ENCODE assay signal across 9 cellular contexts in genomic region chr17:48011405-48012150, GRCh38. TPM values are rescaled to one million over a fixed set of nuclear protein-coding genes. Genes with fewer than 3 reads are reported as not detected.
DNase-seq lines count a peak whose midpoint lies in the region; ATAC-seq, FAIRE-seq and TF ChIP-seq lines count a peak whose summit lies in the region.
"Had no signal": no experiment of that assay in that cellular context is flagged by ENCODE, and none has a peak within 500 bp of the region (broad histone marks: within the 10 kb centered on the region; RNA-seq: fewer than 3 reads in every experiment).

No MANE protein-coding gene starts in this region.

- no peak for ATAC-seq in HG03378 (IDR thresholded peaks at IDR 0.05; ENCODE audit: unreplicated experiment)

- intact Hi-C loops in ascending aorta (cut with DNase I) = no loop called here

- H3K27me3 ChIP-seq in ascending aorta (no peaks in the 10 kb centered on the region), keratinocyte (ENCODE audit: control insufficient read depth, extremely low read depth, insufficient read depth, low read length) (peaks cover 8% of the 10 kb centered on the region)

- H3K9me1 ChIP-seq in keratinocyte (ENCODE audit: control insufficient read depth, extremely low read depth, insufficient read depth, low read length) = no peaks in the 10 kb centered on the region

- TF ChIP-seq CTCF in ascending aorta (IDR thresholded peaks at IDR 0.05) (peak in 2 of 3 experiments; percentile 3 to 42), keratinocyte (optimal IDR thresholded peaks at IDR 0.05 in 1 of 3, IDR thresholded peaks at IDR 0.05 in 1 of 3, conservative IDR thresholded peaks at IDR 0.05 in 1 of 3; ENCODE audit: extremely low read depth in 1 of 3, insufficient read depth in 2 of 3, low read length in 3 of 3) (peak; percentile 54 to 72 (median 68))

- H3K4me2 ChIP-seq in keratinocyte (ENCODE audit: control insufficient read depth, extremely low read depth, insufficient read depth, low read depth, low read length) = peak overlapping the region; percentile 57

- peak overlapping the region; percentile 19 for H3K9ac ChIP-seq in keratinocyte (ENCODE audit: control insufficient read depth, extremely low read depth, insufficient read depth, low read length)

- H3K27ac ChIP-seq in ascending aorta (no peak overlapping the region), keratinocyte (ENCODE audit: control insufficient read depth, insufficient read depth, low read length) (no peak overlapping the region)

- no peaks in the 10 kb centered on the region for H4K20me1 ChIP-seq in keratinocyte (ENCODE audit: control insufficient read depth, extremely low read depth, insufficient read depth, low read length)

- H3K36me3 ChIP-seq in ascending aorta = no peaks in the 10 kb centered on the region
- no peaks in the 10 kb centered on the region for H3K36me3 ChIP-seq in keratinocyte (ENCODE audit: control insufficient read depth in 2 of 2, extremely low read depth in 1 of 2, insufficient read depth in 2 of 2, low read length in 2 of 2)

- H3K4me3 ChIP-seq in ascending aorta (peak overlapping the region; percentile 55 to 57), keratinocyte (ENCODE audit: control insufficient read depth in 2 of 3, extremely low read depth in 1 of 3, insufficient read depth in 2 of 3, low read depth in 1 of 3, low read length in 3 of 3) (peak overlapping the region in 2 of 3 experiments; percentile 47 to 59)

- dilution Hi-C loops in keratinocyte (cut with MboI; ENCODE audit: extremely low pct_ligation_motif_present, low sequenced_read_pairs) = no loop called here

- DNase-seq in DMS79 treated with DMSO at 0.1 percent for 48 hours (lab: John Stamatoyannopoulos, UW) (peak; percentile 60), LHCN-M2 (ENCODE audit: low read depth) (peak; percentile 52), SHP77 (lab: John Stamatoyannopoulos, UW) (peak; percentile 66 to 70), ascending aorta (ENCODE audit: low spot score in 2 of 2) (no peak), keratinocyte (ENCODE audit: low read depth, low spot score) (no peak), foreskin melanocyte (no peak)
- peak; percentile 25 to 28 for DNase-seq in stimulated activated CD4-positive, alpha-beta T cell treated with anti-CD3 and anti-CD28 coated beads, Interleukin-4, amount 100 ng/mL, for 4 hours

- peaks cover 4 to 10% of the 10 kb centered on the region in 2 donors for H3K4me1 ChIP-seq in ascending aorta
- H3K4me1 ChIP-seq in keratinocyte (ENCODE audit: control insufficient read depth, extremely low read depth, insufficient read depth, low read length) = peaks cover 9% of the 10 kb centered on the region

- H3K79me2 ChIP-seq in keratinocyte (ENCODE audit: control insufficient read depth, insufficient read depth, low read length) = no peaks in the 10 kb centered on the region

- FAIRE-seq in keratinocyte (lab: Jason Lieb, UNC) = peak; percentile 59

- H2AFZ ChIP-seq in keratinocyte (ENCODE audit: control insufficient read depth, low read length) = peak overlapping the region; percentile 89

- H3K9me3 ChIP-seq in ascending aorta (no peaks in the 10 kb centered on the region), keratinocyte (ENCODE audit: control insufficient read depth, low read depth, low read length) (no peaks in the 10 kb centered on the region)

RNA-seq across cellular contexts. Expression of gene COPZ2, which starts 26.0 kb away (rescaled TPM):
- 70.4 and 91.8 TPM in 2 replicates for total RNA-seq in LHCN-M2 (2014; rRNA removed)
- 196 TPM for polyA plus RNA-seq in LHCN-M2 (2012)
- total RNA-seq in ascending aorta = 155 TPM
- 11.1 to 18.0 TPM (median 12.5 TPM) in 3 replicates for polyA plus RNA-seq in keratinocyte
- 13.4 TPM for polyA plus RNA-seq in keratinocyte (2011; ENCODE audit: low read depth)
- polyA plus RNA-seq in keratinocyte (2011; cell fraction: cytosol; rRNA removed) = 19.8 and 23.7 TPM in 2 replicates
- polyA plus RNA-seq in keratinocyte (2011; cell fraction: nucleus; rRNA removed) = 14.8 and 16.3 TPM in 2 replicates
- 16.5 and 17.2 TPM in 2 replicates for polyA plus RNA-seq in keratinocyte (2012; ENCODE audit: low replicate concordance)
- 7.2 to 11.6 TPM (median 9.0 TPM) in 3 replicates for polyA minus RNA-seq in keratinocyte
- 13.8 TPM for polyA minus RNA-seq in keratinocyte (2011; cell fraction: cytosol; rRNA and poly(A)+ RNA removed)
- polyA minus RNA-seq in keratinocyte (2011; cell fraction: nucleus; rRNA and poly(A)+ RNA removed) = 3.0 and 7.2 TPM in 2 replicates

RNA-seq across cellular contexts. Expression of gene NFE2L1, which starts 36.6 kb away (rescaled TPM):
- total RNA-seq in LHCN-M2 (2014; rRNA removed) (101 and 123 TPM in 2 replicates), ascending aorta (114 TPM)
- polyA plus RNA-seq in LHCN-M2 (2012) = 149 TPM
- polyA plus RNA-seq in keratinocyte = 169 to 284 TPM (median 208 TPM) in 3 replicates
- 179 TPM for polyA plus RNA-seq in keratinocyte (2011; ENCODE audit: low read depth)
- polyA plus RNA-seq in keratinocyte (2011; cell fraction: cytosol; rRNA removed) = 112 TPM in 2 replicates
- polyA plus RNA-seq in keratinocyte (2011; cell fraction: nucleus; rRNA removed) = 514 and 591 TPM in 2 replicates
- polyA plus RNA-seq in keratinocyte (2012; ENCODE audit: low replicate concordance) = 152 and 178 TPM in 2 replicates
- 167 to 352 TPM (median 217 TPM) in 3 replicates for polyA minus RNA-seq in keratinocyte
- 115 TPM for polyA minus RNA-seq in keratinocyte (2011; cell fraction: cytosol; rRNA and poly(A)+ RNA removed)
- 374 and 414 TPM in 2 replicates for polyA minus RNA-seq in keratinocyte (2011; cell fraction: nucleus; rRNA and poly(A)+ RNA removed)

RNA-seq across cellular contexts. Expression of gene CDK5RAP3, which starts 40.7 kb away (rescaled TPM):
- 93.8 and 94.9 TPM in 2 replicates for total RNA-seq in LHCN-M2 (2014; rRNA removed)
- polyA plus RNA-seq in LHCN-M2 (2012) = 84.8 TPM
- 52.3 TPM for total RNA-seq in ascending aorta
- 62.7 to 79.4 TPM (median 63.9 TPM) in 3 replicates for polyA plus RNA-seq in keratinocyte
- 69.5 TPM for polyA plus RNA-seq in keratinocyte (2011; ENCODE audit: low read depth)
- 24.8 and 26.8 TPM in 2 replicates for polyA plus RNA-seq in keratinocyte (2011; cell fraction: cytosol; rRNA removed)
- 316 and 363 TPM in 2 replicates for polyA plus RNA-seq in keratinocyte (2011; cell fraction: nucleus; rRNA removed)
- 58.2 and 79.6 TPM in 2 replicates for polyA plus RNA-seq in keratinocyte (2012; ENCODE audit: low replicate concordance)
- 39.3 to 66.2 TPM (median 50.9 TPM) in 3 replicates for polyA minus RNA-seq in keratinocyte
- 18.8 TPM for polyA minus RNA-seq in keratinocyte (2011; cell fraction: cytosol; rRNA and poly(A)+ RNA removed)
- 39.1 and 52.5 TPM in 2 replicates for polyA minus RNA-seq in keratinocyte (2011; cell fraction: nucleus; rRNA and poly(A)+ RNA removed)

RNA-seq across cellular contexts. Expression of gene PRR15L, which starts 53.9 kb away (rescaled TPM):
- total RNA-seq in LHCN-M2 (2014; rRNA removed) (not detected in 2 replicates), ascending aorta (not detected)
- polyA plus RNA-seq in LHCN-M2 (2012) = 0.07 TPM
- 0.06 to 0.24 TPM (median 0.16 TPM) in 3 replicates for polyA plus RNA-seq in keratinocyte
- polyA plus RNA-seq in keratinocyte (2011; ENCODE audit: low read depth) = not detected
- polyA plus RNA-seq in keratinocyte (2011; cell fraction: cytosol; rRNA removed) = 0.06 and 0.28 TPM in 2 replicates
- 0.15 and 0.19 TPM in 2 replicates for polyA plus RNA-seq in keratinocyte (2011; cell fraction: nucleus; rRNA removed)
- 0.11 and 0.48 TPM in 2 replicates for polyA plus RNA-seq in keratinocyte (2012; ENCODE audit: low replicate concordance)
- not detected in 3 replicates for polyA minus RNA-seq in keratinocyte
- polyA minus RNA-seq in keratinocyte (2011; cell fraction: cytosol; rRNA and poly(A)+ RNA removed) = not detected
- 0.78 TPM in 1 of 2 replicates, not detected in the other for polyA minus RNA-seq in keratinocyte (2011; cell fraction: nucleus; rRNA and poly(A)+ RNA removed)
- total RNA-seq: activated CD8-positive, alpha-beta memory T cell treated with anti-CD3 and anti-CD28 coated beads for 36 hours had no signal

Comparison
In these comparisons a context has a peak if more than half of its experiments do, and no peak if none do; other contexts are left out.
1. DNase-seq: peak in DMS79 treated with DMSO at 0.1 percent for 48 hours (single experiment), LHCN-M2 (single experiment), SHP77 (2 of 2) and stimulated activated CD4-positive, alpha-beta T cell treated with anti-CD3 and anti-CD28 coated beads, Interleukin-4, amount 100 ng/mL, for 4 hours (2 of 2); none in ascending aorta (0 of 2), keratinocyte (single experiment) and foreskin melanocyte (single experiment).